In the genomic region with DNA sequence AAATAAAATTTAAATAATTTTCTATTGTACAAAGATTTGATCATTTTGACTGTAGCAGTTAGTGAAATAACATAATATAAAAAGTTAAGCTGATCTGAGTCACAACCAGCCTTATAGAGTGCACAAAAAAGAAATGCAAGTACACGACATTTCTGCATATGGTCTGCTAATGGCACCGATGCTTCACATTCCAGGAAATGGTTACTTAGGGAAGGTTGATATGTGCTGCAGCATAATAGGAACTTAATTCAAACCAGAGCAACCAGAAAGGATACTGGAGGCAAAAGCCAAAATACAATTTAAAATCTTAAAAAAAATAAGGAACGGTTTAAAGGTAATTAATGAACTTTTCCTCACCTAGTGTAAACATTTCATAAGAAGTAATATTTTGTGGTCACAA, we compare ENCODE assay signal across 16 cellular contexts. TPM values are rescaled to one million over a fixed set of nuclear protein-coding genes. Genes with fewer than 3 reads are reported as not detected.
"Had no signal": no experiment of that assay in that cellular context is flagged by ENCODE, and none has a peak within 500 bp of the region (broad histone marks: within the 10 kb centered on the region; RNA-seq: fewer than 3 reads in every experiment).

No MANE protein-coding gene starts in this region.

- H3K27me3 ChIP-seq: cardiac muscle cell, foreskin keratinocyte, stomach had no signal

- H3K36me3 ChIP-seq: cardiac muscle cell had no signal

- H3K4me3 ChIP-seq: cardiac muscle cell, stomach, thoracic aorta had no signal

- ATAC-seq: activated CD4-positive, alpha-beta T cell treated with anti-CD3 and anti-CD28 coated beads for 36 hours; activated CD8-positive, alpha-beta T cell treated with anti-CD3 and anti-CD28 coated beads for 36 hours; foreskin keratinocyte; left lobe of liver; natural killer cell treated with Interleukin-12 subunit alpha and Interleukin-12 subunit beta and Interleukin-15 and Interleukin-18, amount 100 ng/mL, for 72 hours had no signal

- DNase-seq: activated CD4-positive, alpha-beta T cell treated with anti-CD3 and anti-CD28 coated beads for 36 hours; activated CD8-positive, alpha-beta memory T cell treated with anti-CD3 and anti-CD28 coated beads, Interleukin-2, amount 50 U/mL, for 4 hours; activated CD8-positive, alpha-beta T cell treated with anti-CD3 and anti-CD28 coated beads for 36 hours; activated naive CD4-positive, alpha-beta T cell; effector CD8-positive, alpha-beta T cell; foreskin keratinocyte; mammary epithelial cell; occipital lobe; stimulated activated CD4-positive, alpha-beta T cell treated with anti-CD3 and anti-CD28 coated beads, Interleukin-15, amount 100 ng/mL, for 24 hours; stimulated activated CD4-positive, alpha-beta T cell treated with anti-CD3 and anti-CD28 coated beads, Interleukin-4, amount 100 ng/mL, for 24 hours; stomach; T-helper 9 cell had no signal

- H3K4me1 ChIP-seq: foreskin keratinocyte, stomach had no signal

- H3K9me3 ChIP-seq: stomach, thoracic aorta had no signal

- H3K27ac ChIP-seq: cardiac muscle cell, foreskin keratinocyte, stomach, thoracic aorta had no signal

RNA-seq across cellular contexts. Expression of gene CHST6, which starts 51.9 kb away (rescaled TPM):
- total RNA-seq: activated CD4-positive, alpha-beta T cell treated with anti-CD3 and anti-CD28 coated beads for 36 hours; activated CD8-positive, alpha-beta T cell treated with anti-CD3 and anti-CD28 coated beads for 36 hours had no signal
